Comparison of ENCODE assay signal across 1 cellular context in genomic region chr14:36996133-36996856, GRCh38.
TF ChIP-seq lines count a peak whose summit lies in the region.

No MANE protein-coding gene starts in this region.

TF ChIP-seq in K562, 482 proteins besides CTCF, POLR2A, EP300 and RAD21 (continued from another document and continues in another):
- TF ChIP-seq REST (CRISPR knock-in tag; IDR thresholded peaks at IDR 0.05; ENCODE audit: low read depth): no peak
- peak; percentile 71 for TF ChIP-seq ARID1B (IDR thresholded peaks at IDR 0.05)
- TF ChIP-seq EHMT2 (IDR thresholded peaks at IDR 0.05): peak; percentile 29; the same call in 1 of the 2 replicates
- TF ChIP-seq BACH1 (tag; IDR thresholded peaks at IDR 0.05): peak; percentile 83
- no peak for TF ChIP-seq BMI1 (IDR thresholded peaks at IDR 0.05; ENCODE audit: low read length)
- no peak for TF ChIP-seq FIP1L1 (IDR thresholded peaks at IDR 0.05; ENCODE audit: low read depth, low read length, poor library complexity, severe bottlenecking)
- no peak for TF ChIP-seq CREM (IDR thresholded peaks at IDR 0.05; ENCODE audit: low read depth)
- TF ChIP-seq GABPB2 (CRISPR knock-in tag; conservative IDR thresholded peaks at IDR 0.05): no peak
- TF ChIP-seq ZNF197 (CRISPR knock-in tag; IDR thresholded peaks at IDR 0.05; ENCODE audit: low read depth): no peak
- TF ChIP-seq ZNF253 (CRISPR knock-in tag; conservative IDR thresholded peaks at IDR 0.05): no peak
- TF ChIP-seq HMBOX1 (IDR thresholded peaks at IDR 0.05): peak; percentile 63; the same call in 1 of the 2 replicates
- no peak for TF ChIP-seq FOXP1 (CRISPR knock-in tag; IDR thresholded peaks at IDR 0.05)
- TF ChIP-seq TEAD4 (IDR thresholded peaks at IDR 0.05; ENCODE audit: low read length): peak; percentile 40; the same call in 1 of the 2 replicates
- no peak for TF ChIP-seq TEAD4 (CRISPR knock-in tag; IDR thresholded peaks at IDR 0.05; ENCODE audit: borderline replicate concordance)
- no peak for TF ChIP-seq ZNF785 (CRISPR knock-in tag; IDR thresholded peaks at IDR 0.05)
- TF ChIP-seq TOE1 (IDR thresholded peaks at IDR 0.05; ENCODE audit: borderline replicate concordance): no peak
- no peak for TF ChIP-seq TOE1 (CRISPR knock-in tag; IDR thresholded peaks at IDR 0.05; ENCODE audit: borderline replicate concordance, low read depth)
- no peak for TF ChIP-seq PML (IDR thresholded peaks at IDR 0.05; ENCODE audit: low read length)
- TF ChIP-seq MITF (IDR thresholded peaks at IDR 0.05): no peak
- TF ChIP-seq MEIS2 (IDR thresholded peaks at IDR 0.05; ENCODE audit: partially characterized antibody): no peak
- no peak for TF ChIP-seq GTF2E2 (tag; IDR thresholded peaks at IDR 0.05)
- no peak for TF ChIP-seq NRF1 (conservative IDR thresholded peaks at IDR 0.05 in 1 of 2, IDR thresholded peaks at IDR 0.05 in 1 of 2)
- no peak for TF ChIP-seq ZNF41 (CRISPR knock-in tag; conservative IDR thresholded peaks at IDR 0.05)
- no peak for TF ChIP-seq NFXL1 (CRISPR knock-in tag; IDR thresholded peaks at IDR 0.05)
- TF ChIP-seq TAF15 (IDR thresholded peaks at IDR 0.05; ENCODE audit: low read depth, low read length): no peak
- no peak for TF ChIP-seq KLF1 (tag; IDR thresholded peaks at IDR 0.05)
- TF ChIP-seq MAFK (IDR thresholded peaks at IDR 0.05; ENCODE audit: low read length): peak; percentile 64
- peak; percentile 72 for TF ChIP-seq JUN (IDR thresholded peaks at IDR 0.05; ENCODE audit: borderline replicate concordance, low read depth, low read length)
- no peak for TF ChIP-seq JUN (CRISPR knock-in tag; IDR thresholded peaks at IDR 0.05; ENCODE audit: borderline replicate concordance)
- TF ChIP-seq ETV1 (tag; conservative IDR thresholded peaks at IDR 0.05; ENCODE audit: low read depth): no peak
- TF ChIP-seq GTF2F1 (IDR thresholded peaks at IDR 0.05; ENCODE audit: low read depth, low read length): no peak
- TF ChIP-seq RBM14 (IDR thresholded peaks at IDR 0.05; ENCODE audit: borderline replicate concordance, insufficient read depth, low read depth, low read length): no peak
- no peak for TF ChIP-seq STAG1 (CRISPR knock-in tag; IDR thresholded peaks at IDR 0.05; ENCODE audit: borderline replicate concordance)
- no peak for TF ChIP-seq ELF4 (CRISPR knock-in tag; IDR thresholded peaks at IDR 0.05)
- peak; percentile 84 for TF ChIP-seq NFE2 (IDR thresholded peaks at IDR 0.05; ENCODE audit: low read depth)
- no peak for TF ChIP-seq GABPB1 (CRISPR knock-in tag; IDR thresholded peaks at IDR 0.05)
- no peak for TF ChIP-seq MBD2 (IDR thresholded peaks at IDR 0.05; ENCODE audit: borderline replicate concordance, low read depth)
- peak; percentile 24 for TF ChIP-seq TAL1 (IDR thresholded peaks at IDR 0.05)
- TF ChIP-seq ETS1 (conservative IDR thresholded peaks at IDR 0.05; ENCODE audit: control insufficient read depth, low read depth, low read length): no peak
- no peak for TF ChIP-seq GMEB1 (CRISPR knock-in tag; IDR thresholded peaks at IDR 0.05)
- TF ChIP-seq ZMIZ1 (IDR thresholded peaks at IDR 0.05; ENCODE audit: low read depth in 2 of 2, low read length in 2 of 2): no peak
- TF ChIP-seq NR1H2 (CRISPR knock-in tag; IDR thresholded peaks at IDR 0.05): no peak
- no peak for TF ChIP-seq CBX8 (IDR thresholded peaks at IDR 0.05; ENCODE audit: borderline replicate concordance, extremely low read depth, low read depth, low read length, poor library complexity, severe bottlenecking)
- TF ChIP-seq POLR3A (IDR thresholded peaks at IDR 0.05; ENCODE audit: borderline replicate concordance, extremely low read depth, insufficient read depth, insufficient read length): no peak
- TF ChIP-seq ETV6 (IDR thresholded peaks at IDR 0.05; ENCODE audit: borderline replicate concordance in 1 of 2, low read depth in 2 of 2, low read length in 1 of 2): no peak
- no peak for TF ChIP-seq ETV6 (CRISPR knock-in tag; IDR thresholded peaks at IDR 0.05; ENCODE audit: borderline replicate concordance)
- no peak for TF ChIP-seq ZNF586 (CRISPR knock-in tag; conservative IDR thresholded peaks at IDR 0.05)
- TF ChIP-seq ILK (tag; IDR thresholded peaks at IDR 0.05; ENCODE audit: borderline replicate concordance, low read depth): no peak
- TF ChIP-seq ZZZ3 (IDR thresholded peaks at IDR 0.05): no peak
- TF ChIP-seq HDAC3 (IDR thresholded peaks at IDR 0.05; ENCODE audit: borderline replicate concordance, partially characterized antibody): no peak
- peak; percentile 78 for TF ChIP-seq SMARCA4 (IDR thresholded peaks at IDR 0.05)
- no peak for TF ChIP-seq NR0B1 (IDR thresholded peaks at IDR 0.05; ENCODE audit: partially characterized antibody)
- TF ChIP-seq PRDM10 (IDR thresholded peaks at IDR 0.05; ENCODE audit: partially characterized antibody): peak; percentile 4
- TF ChIP-seq MAFG (tag; conservative IDR thresholded peaks at IDR 0.05): peak; percentile 79
- peak; percentile 84 for TF ChIP-seq DPF2 (IDR thresholded peaks at IDR 0.05)
- TF ChIP-seq ZNF316 (IDR thresholded peaks at IDR 0.05): peak; percentile 90
- TF ChIP-seq TEAD2 (tag; IDR thresholded peaks at IDR 0.05): 0 out of 2 replicates have a peak, but pooled peaks have one; percentile 19
- no peak for TF ChIP-seq LCOR (CRISPR knock-in tag; IDR thresholded peaks at IDR 0.05)
